9 cellular contexts compared by ENCODE assay signal in genomic region chr6:24661759-24662158, GRCh38. TPM values are rescaled to one million over a fixed set of nuclear protein-coding genes. Genes with fewer than 3 reads are reported as not detected.
DNase-seq lines count a peak whose midpoint lies in the region; ATAC-seq, FAIRE-seq and TF ChIP-seq lines count a peak whose summit lies in the region.
"Not testable (repeated sequence)": the region's sequence is repeated elsewhere in the genome, so short reads cannot be mapped to it uniquely, and the experiment has no call there.
"Had no signal": no experiment of that assay in that cellular context is flagged by ENCODE, and none has a peak within 500 bp of the region (broad histone marks: within the 10 kb centered on the region; RNA-seq: fewer than 3 reads in every experiment).

No MANE protein-coding gene starts in this region.

- not testable (repeated sequence) for H3K18ac ChIP-seq in H9 (ENCODE audit: insufficient read length, low read depth, low read length)

- H3K27me3 ChIP-seq in Caco-2 (replicated peaks; ENCODE audit: control insufficient read depth, insufficient read depth, low read length); H9 (ENCODE audit: insufficient read depth, low read length); K562 (ENCODE audit: control insufficient read depth in 2 of 2, insufficient read depth in 2 of 2, low read length in 2 of 2); hepatocyte: not testable (repeated sequence)

- BruUV-seq in Caco-2 (replicated peaks; lab: Mats Ljungman, UMichigan); K562 (replicated peaks; lab: Mats Ljungman, UMichigan): not testable (repeated sequence)

- H2BK15ac ChIP-seq in H9 (ENCODE audit: low read depth, low read length): not testable (repeated sequence)

- not testable (repeated sequence) for ATAC-seq in K562

- H3K4me3 Mint-ChIP-seq in Caco-2 (ENCODE audit: unreplicated experiment) (peak overlapping the region; percentile 77), nephron (peak overlapping the region in 1 of 3 experiments; percentile 42)
- H3K4me3 Mint-ChIP-seq in H9: not testable (repeated sequence)

- intact Hi-C loops in Caco-2 (cut with micrococcal nuclease; ENCODE audit: unreplicated experiment); K562 (cut with micrococcal nuclease): not testable (repeated sequence)

- H2BK120ac ChIP-seq in H9 (ENCODE audit: low read depth, low read length, poor library complexity, severe bottlenecking): not testable (repeated sequence)

- H3K9me1 ChIP-seq in K562 (ENCODE audit: control insufficient read depth, insufficient read depth, low read length): not testable (repeated sequence)

- peaks cover 37% of the 10 kb centered on the region for H3K4me1 ChIP-seq in Caco-2
- H3K4me1 ChIP-seq in H9 (ENCODE audit: insufficient read depth, low read length): not testable (repeated sequence)
- H3K4me1 ChIP-seq in K562 (replicated peaks in 1 of 2; ENCODE audit: control insufficient read depth in 2 of 2, insufficient read depth in 2 of 2, low read length in 2 of 2): peaks cover 3 to 28% of the 10 kb centered on the region in 2 experiments; a peak in 3 of 5 replicates
- H3K4me1 ChIP-seq in hepatocyte (ENCODE audit: insufficient read depth): peaks cover 12% of the 10 kb centered on the region

- not testable (repeated sequence) for H2BK20ac ChIP-seq in H9 (ENCODE audit: low read depth, low read length, poor library complexity, severe bottlenecking)

- not testable (repeated sequence) for H4K8ac ChIP-seq in H9 (replicated peaks; ENCODE audit: insufficient read length, low read depth, low read length)

- not testable (repeated sequence) for H3K27me3 Mint-ChIP-seq in Caco-2 (ENCODE audit: insufficient read depth, unreplicated experiment); H9 (ENCODE audit: low read depth); nephron (ENCODE audit: low read depth)

- DNase-seq in Caco-2 (peak; percentile 61 to 62), renal cortical epithelial cell (ENCODE audit: low read depth) (peak; percentile 28)
- not testable (repeated sequence) for DNase-seq in H9; K562 (ENCODE audit: extremely low read depth in 1 of 4, low spot score in 3 of 4); hepatocyte (ENCODE audit: low spot score)

- CTCF ChIA-PET in Caco-2 (lab: Charles Lee); K562 (lab: Yijun Ruan, JAX; ENCODE audit: low intra/inter-chr PET ratio): not testable (repeated sequence)

- H3K27ac Mint-ChIP-seq in Caco-2 (ENCODE audit: unreplicated experiment): peak overlapping the region; percentile 89
- peak overlapping the region in 2 of 3 experiments; percentile 56 to 76; a peak in 3 of 7 replicates for H3K27ac Mint-ChIP-seq in H9
- peak overlapping the region; percentile 42 to 89 (median 65) for H3K27ac Mint-ChIP-seq in nephron

- in situ Hi-C loops in K562 (cut with MboI): not testable (repeated sequence)

- not testable (repeated sequence) for TF ChIP-seq RAD21 in K562 (CRISPR knock-in tag; conservative IDR thresholded peaks at IDR 0.05 in 1 of 2, IDR thresholded peaks at IDR 0.05 in 1 of 2)

- H3T11ph ChIP-seq in H9 (ENCODE audit: low read length): not testable (repeated sequence)

- peaks cover 39% of the 10 kb centered on the region for H3K36me3 Mint-ChIP-seq in Caco-2 (ENCODE audit: insufficient read depth, unreplicated experiment)
- peaks cover 24 to 50% (median 50%) of the 10 kb centered on the region in 3 experiments for H3K36me3 Mint-ChIP-seq in H9 (ENCODE audit: insufficient read depth in 1 of 3, low read depth in 3 of 3)
- H3K36me3 Mint-ChIP-seq in nephron (ENCODE audit: low read depth): peaks cover 51% of the 10 kb centered on the region

- not testable (repeated sequence) for H3K9me2 ChIP-seq in hepatocyte (replicated peaks; ENCODE audit: insufficient read depth)

- not testable (repeated sequence) for H3K4me2 ChIP-seq in H9 (ENCODE audit: insufficient read depth, insufficient read length, low read length); K562 (ENCODE audit: insufficient read depth, low read length)
- peak overlapping the region; percentile 82 for H3K4me2 ChIP-seq in hepatocyte

- H3K9me3 Mint-ChIP-seq in Caco-2 (ENCODE audit: unreplicated experiment); H9; nephron: not testable (repeated sequence)

- not testable (repeated sequence) for H3K23ac ChIP-seq in H9 (ENCODE audit: insufficient read length, low read depth, low read length)

- H4K5ac ChIP-seq in H9 (ENCODE audit: insufficient read length, low read depth, low read length): not testable (repeated sequence)

- H2BK12ac ChIP-seq in H9 (ENCODE audit: insufficient read length, low read depth, low read length): not testable (repeated sequence)

- no CpG with 5 or more reads among the region's 5 CpGs for WGBS in H9 (ENCODE audit: extremely low coverage, insufficient read length, low lambda C conversion rate)
- WGBS in K562 (ENCODE audit: insufficient coverage, low coverage, missing lambda C conversion rate): 83% methylated on average over 5 of the region's 5 CpGs
- WGBS in hepatocyte (ENCODE audit: low lambda C conversion rate, missing lambda C conversion rate): 61% methylated on average over 5 of the region's 5 CpGs

- H3K4me1 Mint-ChIP-seq in Caco-2 (ENCODE audit: low read depth, unreplicated experiment) (peaks cover 28% of the 10 kb centered on the region), H9 (peaks cover 36 to 40% of the 10 kb centered on the region in 2 experiments), nephron (peaks cover 38% of the 10 kb centered on the region)

- not testable (repeated sequence) for H4K91ac ChIP-seq in H9 (ENCODE audit: insufficient read length, low read depth, low read length)

- H3K79me1 ChIP-seq in H9 (ENCODE audit: insufficient read depth, low read depth, low read length, poor library complexity, severe bottlenecking): not testable (repeated sequence)

- not testable (repeated sequence) for H3K4ac ChIP-seq in H9 (ENCODE audit: low read depth, low read length)

- H2AFZ ChIP-seq in H9 (ENCODE audit: low read length); K562 (ENCODE audit: low read depth, low read length); hepatocyte: not testable (repeated sequence)

- POLR2A ChIA-PET in Caco-2 (lab: Charles Lee): not testable (repeated sequence)
- POLR2A ChIA-PET in K562 (lab: Yijun Ruan, JAX): interaction anchor here (0.6 kb wide), 1 partner anchor 19 kb away, joined by 3 read pairs; no protein-coding TSS in a partner anchor

- not testable (repeated sequence) for H3K9me3 ChIP-seq in Caco-2; H9 (ENCODE audit: control insufficient read depth, low read depth, low read length); K562 (replicated peaks; ENCODE audit: control insufficient read depth, insufficient read depth, low read depth, low read length); hepatocyte (ENCODE audit: low read depth)

- not testable (repeated sequence) for H3K79me2 ChIP-seq in H9 (ENCODE audit: insufficient read depth, low read length)
- H3K79me2 ChIP-seq in K562 (ENCODE audit: control insufficient read depth, insufficient read depth, low read length) (peaks cover 44% of the 10 kb centered on the region), hepatocyte (peaks cover 75% of the 10 kb centered on the region)

- TF ChIP-seq CTCF in Caco-2 (IDR thresholded peaks at IDR 0.05; ENCODE audit: insufficient read depth in 1 of 2, low read depth in 1 of 2, low read length in 1 of 2, severe bottlenecking in 1 of 2, unreplicated experiment in 1 of 2); H9 (conservative IDR thresholded peaks at IDR 0.05); VCaP (conservative IDR thresholded peaks at IDR 0.05); K562 (IDR thresholded peaks at IDR 0.05 in 2 of 3, conservative IDR thresholded peaks at IDR 0.05 in 1 of 3; ENCODE audit: insufficient read depth in 2 of 3, low read depth in 1 of 3, low read length in 3 of 3); hepatocyte (IDR thresholded peaks at IDR 0.05; ENCODE audit: poor library complexity); nephron (IDR thresholded peaks at IDR 0.05; ENCODE audit: unreplicated experiment in 3 of 3): not testable (repeated sequence)

- TF ChIP-seq EP300 in K562 (IDR thresholded peaks at IDR 0.05; ENCODE audit: low read length): not testable (repeated sequence)

- not testable (repeated sequence) for TF ChIP-seq POLR2A in K562 (conservative IDR thresholded peaks at IDR 0.05)

- not testable (repeated sequence) for H4K20me1 ChIP-seq in H9 (ENCODE audit: control insufficient read depth, insufficient read depth, insufficient read length); K562 (replicated peaks; ENCODE audit: control insufficient read depth, insufficient read depth, low read length); hepatocyte (ENCODE audit: insufficient read depth, poor library complexity, severe bottlenecking)

- not testable (repeated sequence) for H2AK5ac ChIP-seq in H9 (ENCODE audit: insufficient read length, low read length)

- H3K9ac ChIP-seq in H9 (ENCODE audit: extremely low read depth, insufficient read length, low read length); K562 (ENCODE audit: insufficient read depth in 1 of 2, low read depth in 2 of 2, low read length in 2 of 2): not testable (repeated sequence)

- not testable (repeated sequence) for FAIRE-seq in K562 (lab: Jason Lieb, UNC)

- H3K14ac ChIP-seq in H9 (ENCODE audit: insufficient read depth, low read length): not testable (repeated sequence)

- not testable (repeated sequence) for H3K23me2 ChIP-seq in H9 (ENCODE audit: insufficient read length, low read depth, low read length, poor library complexity, severe bottlenecking)

- not testable (repeated sequence) for H3K4me3 ChIP-seq in Caco-2 (ENCODE audit: low read depth, low read length); K562; hepatocyte

- not testable (repeated sequence) for H3K36me3 ChIP-seq in Caco-2 (ENCODE audit: control insufficient read depth, insufficient read depth, low read length); hepatocyte (replicated peaks; ENCODE audit: insufficient read depth, low read depth)
- H3K36me3 ChIP-seq in K562 (ENCODE audit: control insufficient read depth, insufficient read depth, low read length): peaks cover 55% of the 10 kb centered on the region

- H3K56ac ChIP-seq in H9 (ENCODE audit: insufficient read length, low read depth, low read length): not testable (repeated sequence)

- not testable (repeated sequence) for H3K27ac ChIP-seq in H9 (ENCODE audit: insufficient read length, low read depth, low read length); K562 (ENCODE audit: extremely low read depth, low read depth, low read length)
- H3K27ac ChIP-seq in VCaP (peak overlapping the region; percentile 98), hepatocyte (peak overlapping the region; percentile 93)

- H2BK5ac ChIP-seq in H9 (ENCODE audit: insufficient read length, low read length): not testable (repeated sequence)

RNA-seq across cellular contexts. Expression of gene TDP2, which starts 4.9 kb away (rescaled TPM):
- total RNA-seq in Caco-2 (2022): 46.7 and 47.2 TPM in 2 replicates
- total RNA-seq in H9 (2021): 54.7 and 55.6 TPM in 2 replicates
- 36.5 and 52.5 TPM in 2 replicates for total RNA-seq in K562 (2011; cell fraction: chromatin; rRNA removed; ENCODE audit: low replicate concordance)
- total RNA-seq in K562 (2011; cell fraction: nucleolus; rRNA removed): 30.2 and 34.3 TPM in 2 replicates
- total RNA-seq in K562 (2011; cell fraction: nucleoplasm; rRNA removed): 41.6 and 42.5 TPM in 2 replicates
- total RNA-seq in K562 (2014; rRNA removed): 29.0 and 46.5 TPM in 2 replicates
- 31.8 and 32.9 TPM in 2 replicates for total RNA-seq in K562 (2014; rRNA removed; fragmentation: Illumina TruSeq; extraction: Trizol)
- total RNA-seq in K562 (2015; rRNA removed; fragmentation: Illumina TruSeq; extraction: Trizol): 27.3 and 28.6 TPM in 2 replicates
- 37.9 and 38.2 TPM in 2 replicates for total RNA-seq in K562 (2021)
- 41.3 and 60.1 TPM in 2 replicates for polyA plus RNA-seq in K562 (2011; rRNA removed)
- polyA plus RNA-seq in K562 (2011; cell fraction: cytosol; rRNA removed): 10.1 and 18.1 TPM in 2 replicates
- 28.7 and 29.2 TPM in 2 replicates for polyA plus RNA-seq in K562 (2011; cell fraction: nucleus; rRNA removed)
- polyA plus RNA-seq in K562 (2012): 43.5 and 47.6 TPM in 2 replicates
- polyA plus RNA-seq in K562 (2014; fragmentation: Illumina TruSeq; extraction: Trizol): 53.6 and 56.8 TPM in 2 replicates
- polyA plus RNA-seq in K562 (2014; fragmentation: Nextera tagmentation; extraction: Ambion mirVana): 10 to 100 TPM; 27.7 to 28.7 TPM
- 53.0 and 56.5 TPM in 2 replicates for polyA plus RNA-seq in K562 (2014; rRNA removed)
- polyA minus RNA-seq in K562 (2011; rRNA and poly(A)+ RNA removed): 29.1 and 37.8 TPM in 2 replicates
- polyA minus RNA-seq in K562 (2011; cell fraction: cytosol; rRNA and poly(A)+ RNA removed): 12.4 and 13.6 TPM in 2 replicates
- 31.9 and 71.3 TPM in 2 replicates for polyA minus RNA-seq in K562 (2011; cell fraction: nucleus; rRNA and poly(A)+ RNA removed)
- 106 and 117 TPM in 2 replicates for total RNA-seq in hepatocyte
- polyA plus RNA-seq in hepatocyte: 58.3 and 75.5 TPM in 2 replicates
- 26.9 and 36.8 TPM in 2 replicates for total RNA-seq in renal cortical epithelial cell

RNA-seq across cellular contexts. Expression of gene ACOT13, which starts 5.1 kb away (rescaled TPM):
- total RNA-seq in Caco-2 (2022): 55.6 and 63.1 TPM in 2 replicates
- 38.0 and 40.4 TPM in 2 replicates for total RNA-seq in H9 (2021)
- 4.4 and 16.0 TPM in 2 replicates for total RNA-seq in K562 (2011; cell fraction: chromatin; rRNA removed; ENCODE audit: low replicate concordance)
- 4.3 TPM in 2 replicates for total RNA-seq in K562 (2011; cell fraction: nucleolus; rRNA removed)
- 6.1 and 11.8 TPM in 2 replicates for total RNA-seq in K562 (2011; cell fraction: nucleoplasm; rRNA removed)
- total RNA-seq in K562 (2014; rRNA removed): 14.1 and 20.9 TPM in 2 replicates
- total RNA-seq in K562 (2014; rRNA removed; fragmentation: Illumina TruSeq; extraction: Trizol): 65.7 and 75.7 TPM in 2 replicates
- 46.3 and 49.2 TPM in 2 replicates for total RNA-seq in K562 (2015; rRNA removed; fragmentation: Illumina TruSeq; extraction: Trizol)
- 57.9 and 58.1 TPM in 2 replicates for total RNA-seq in K562 (2021)
- polyA plus RNA-seq in K562 (2011; rRNA removed): 99.7 and 129 TPM in 2 replicates
- 24.7 and 40.8 TPM in 2 replicates for polyA plus RNA-seq in K562 (2011; cell fraction: cytosol; rRNA removed)
- 11.4 and 19.8 TPM in 2 replicates for polyA plus RNA-seq in K562 (2011; cell fraction: nucleus; rRNA removed)
- 54.7 and 56.0 TPM in 2 replicates for polyA plus RNA-seq in K562 (2012)
- polyA plus RNA-seq in K562 (2014; fragmentation: Illumina TruSeq; extraction: Trizol): 72.2 and 82.8 TPM in 2 replicates
- 100 to 1,000 TPM; 106 to 127 TPM for polyA plus RNA-seq in K562 (2014; fragmentation: Nextera tagmentation; extraction: Ambion mirVana)
- polyA plus RNA-seq in K562 (2014; rRNA removed): 37.6 and 40.4 TPM in 2 replicates
- polyA minus RNA-seq in K562 (2011; rRNA and poly(A)+ RNA removed): 48.9 and 54.5 TPM in 2 replicates
- polyA minus RNA-seq in K562 (2011; cell fraction: cytosol; rRNA and poly(A)+ RNA removed): 13.7 and 18.1 TPM in 2 replicates
- polyA minus RNA-seq in K562 (2011; cell fraction: nucleus; rRNA and poly(A)+ RNA removed): 3.6 and 6.2 TPM in 2 replicates
- total RNA-seq in hepatocyte: 19.7 and 30.1 TPM in 2 replicates
- 52.5 and 61.6 TPM in 2 replicates for polyA plus RNA-seq in hepatocyte
- total RNA-seq in renal cortical epithelial cell: 7.3 and 16.0 TPM in 2 replicates

RNA-seq across cellular contexts. Expression of gene KIAA0319, which starts 15.8 kb away (rescaled TPM):
- total RNA-seq in Caco-2 (2022) (0.11 and 0.16 TPM in 2 replicates), H9 (2021) (0.28 and 0.31 TPM in 2 replicates), K562 (2014; rRNA removed) (not detected in 2 replicates), K562 (2014; rRNA removed; fragmentation: Illumina TruSeq; extraction: Trizol) (not detected in 2 replicates), K562 (2015; rRNA removed; fragmentation: Illumina TruSeq; extraction: Trizol) (not detected in 2 replicates), K562 (2021) (not detected in 2 replicates), hepatocyte (0.32 and 0.47 TPM in 2 replicates), renal cortical epithelial cell (not detected in 2 replicates)
- total RNA-seq in K562 (2011; cell fraction: chromatin; rRNA removed; ENCODE audit: low replicate concordance): not detected in 2 replicates
- total RNA-seq in K562 (2011; cell fraction: nucleolus; rRNA removed): not detected in 2 replicates
- total RNA-seq in K562 (2011; cell fraction: nucleoplasm; rRNA removed): not detected in 2 replicates
- polyA plus RNA-seq in K562 (2011; rRNA removed) (not detected in 2 replicates), K562 (2014; fragmentation: Illumina TruSeq; extraction: Trizol) (0.01 TPM in 1 of 2 replicates, not detected in the other), K562 (2014; fragmentation: Nextera tagmentation; extraction: Ambion mirVana) (not detected), K562 (2014; rRNA removed) (0.03 TPM in 1 of 2 replicates, not detected in the other), hepatocyte (0.42 and 0.44 TPM in 2 replicates)
- polyA plus RNA-seq in K562 (2011; cell fraction: cytosol; rRNA removed): not detected in 2 replicates
- not detected in 2 replicates for polyA plus RNA-seq in K562 (2011; cell fraction: nucleus; rRNA removed)
- polyA plus RNA-seq in K562 (2012): 0.01 TPM in 2 replicates
- polyA minus RNA-seq in K562 (2011; rRNA and poly(A)+ RNA removed): not detected in 2 replicates
- polyA minus RNA-seq in K562 (2011; cell fraction: cytosol; rRNA and poly(A)+ RNA removed): not detected in 2 replicates
- polyA minus RNA-seq in K562 (2011; cell fraction: nucleus; rRNA and poly(A)+ RNA removed): not detected in 2 replicates
- total RNA-seq: CD4-positive, CD25-positive, alpha-beta regulatory T cell; IMR-90 had no signal
- polyA plus RNA-seq: IMR-90 had no signal

RNA-seq across cellular contexts. Expression of gene C6orf62, which starts 57.2 kb away (rescaled TPM):
- total RNA-seq in Caco-2 (2022) (74.2 and 75.3 TPM in 2 replicates), H9 (2021) (125 TPM in 2 replicates), K562 (2014; rRNA removed) (48.5 and 52.9 TPM in 2 replicates), K562 (2014; rRNA removed; fragmentation: Illumina TruSeq; extraction: Trizol) (110 and 124 TPM in 2 replicates), K562 (2015; rRNA removed; fragmentation: Illumina TruSeq; extraction: Trizol) (111 and 113 TPM in 2 replicates), K562 (2021) (113 and 117 TPM in 2 replicates), hepatocyte (64.1 and 72.1 TPM in 2 replicates), renal cortical epithelial cell (116 and 199 TPM in 2 replicates)
- total RNA-seq in K562 (2011; cell fraction: chromatin; rRNA removed; ENCODE audit: low replicate concordance): 43.5 and 83.8 TPM in 2 replicates
- total RNA-seq in K562 (2011; cell fraction: nucleolus; rRNA removed): 36.7 and 38.0 TPM in 2 replicates
- 66.0 and 93.1 TPM in 2 replicates for total RNA-seq in K562 (2011; cell fraction: nucleoplasm; rRNA removed)
- polyA plus RNA-seq in K562 (2011; rRNA removed) (76.7 and 105 TPM in 2 replicates), K562 (2014; fragmentation: Illumina TruSeq; extraction: Trizol) (86.2 and 111 TPM in 2 replicates), K562 (2014; fragmentation: Nextera tagmentation; extraction: Ambion mirVana) (100 to 1,000 TPM; 355 to 579 TPM), K562 (2014; rRNA removed) (56.8 and 65.6 TPM in 2 replicates), hepatocyte (27.2 and 29.6 TPM in 2 replicates)
- polyA plus RNA-seq in K562 (2011; cell fraction: cytosol; rRNA removed): 37.7 and 38.4 TPM in 2 replicates
- 55.2 and 65.3 TPM in 2 replicates for polyA plus RNA-seq in K562 (2011; cell fraction: nucleus; rRNA removed)
- polyA plus RNA-seq in K562 (2012): 55.2 and 66.1 TPM in 2 replicates
- 117 and 150 TPM in 2 replicates for polyA minus RNA-seq in K562 (2011; rRNA and poly(A)+ RNA removed)
- 41.9 and 92.5 TPM in 2 replicates for polyA minus RNA-seq in K562 (2011; cell fraction: cytosol; rRNA and poly(A)+ RNA removed)
- polyA minus RNA-seq in K562 (2011; cell fraction: nucleus; rRNA and poly(A)+ RNA removed): 37.2 and 54.4 TPM in 2 replicates
